9 cellular contexts compared by ENCODE assay signal in the genomic region with DNA sequence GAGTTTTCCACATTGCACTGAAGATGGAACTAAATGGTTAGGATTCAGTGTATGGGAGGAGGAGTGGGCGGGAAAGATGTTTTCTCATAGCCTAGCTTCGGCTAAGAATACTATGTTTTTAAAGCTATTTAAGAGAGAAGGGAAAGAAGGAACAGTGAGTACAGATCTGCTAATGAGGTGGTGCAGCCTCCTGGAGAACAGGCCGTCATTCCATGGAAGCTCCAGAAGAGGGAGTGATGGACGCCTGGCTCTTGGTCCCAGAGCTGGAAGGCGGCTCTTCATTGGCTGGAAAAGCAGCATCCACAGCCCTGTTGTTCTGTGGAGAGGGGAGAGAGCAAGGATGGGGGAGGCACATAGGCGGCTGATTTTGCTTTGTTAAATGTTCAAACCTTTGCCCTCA.
DNase-seq lines count a peak whose midpoint lies in the region; ATAC-seq and TF ChIP-seq lines count a peak whose summit lies in the region.
"Had no signal": no experiment of that assay in that cellular context is flagged by ENCODE, and none has a peak within 500 bp of the region (broad histone marks: within the 10 kb centered on the region; RNA-seq: fewer than 3 reads in every experiment).

No MANE protein-coding gene starts in this region.

- H3K27ac ChIP-seq in C4-2B: no peak overlapping the region
- H3K27ac ChIP-seq: parathyroid adenoma had no signal

- H3K4me3 ChIP-seq in fibroblast of mammary gland (ENCODE audit: control insufficient read depth, low read depth, low read length): no peak overlapping the region

- DNase-seq in NCI-H69 (lab: John Stamatoyannopoulos, UW) (peak; percentile 16), fibroblast of mammary gland (ENCODE audit: low read depth) (peak; percentile 40), midbrain (lab: John Stamatoyannopoulos, UW) (peak; percentile 22), NCI-H1694 treated with DMSO at 0.1 percent for 48 hours (lab: John Stamatoyannopoulos, UW) (no peak), NCI-H446 (lab: John Stamatoyannopoulos, UW) (no peak), NCI-H2171 (lab: John Stamatoyannopoulos, UW) (no peak)

- no peak for ATAC-seq in GM21825 (IDR thresholded peaks at IDR 0.05; ENCODE audit: unreplicated experiment)

- TF ChIP-seq CTCF in C4-2B (conservative IDR thresholded peaks at IDR 0.05) (peak; percentile 44), fibroblast of mammary gland (conservative IDR thresholded peaks at IDR 0.05; ENCODE audit: control insufficient read depth, insufficient read depth, low read depth, low read length) (peak; percentile 51)

Comparison
In these comparisons a context has a peak if more than half of its experiments do, and no peak if none do; other contexts are left out.
1. DNase-seq: peak in NCI-H69 (single experiment), fibroblast of mammary gland (single experiment) and midbrain (single experiment); none in NCI-H1694 treated with DMSO at 0.1 percent for 48 hours (single experiment), NCI-H446 (0 of 2) and NCI-H2171 (single experiment).